8 cellular contexts compared by ENCODE assay signal in genomic region chr18:75211002-75211621, GRCh38. TPM values are rescaled to one million over a fixed set of nuclear protein-coding genes. Genes with fewer than 3 reads are reported as not detected.
DNase-seq lines count a peak whose midpoint lies in the region; ATAC-seq and TF ChIP-seq lines count a peak whose summit lies in the region.

No MANE protein-coding gene starts in this region.

- no peaks in the 10 kb centered on the region for H3K36me3 ChIP-seq in duodenal mucosa (ENCODE audit: control insufficient read depth in 1 of 2, insufficient read depth in 2 of 2, low read length in 2 of 2)

- H3K4me3 ChIP-seq in duodenal mucosa (ENCODE audit: low read depth in 1 of 2, low read length in 2 of 2) = peak overlapping the region; percentile 94 to 96

- peaks cover 50 to 61% of the 10 kb centered on the region in 2 donors for H3K4me1 ChIP-seq in duodenal mucosa (ENCODE audit: control insufficient read depth in 1 of 2, insufficient read depth in 2 of 2, low read length in 2 of 2)

- peak overlapping the region; percentile 96 for H3K4me3 Mint-ChIP-seq in T-helper 1 cell treated with Interleukin-12 subunit alpha and Interleukin-12 subunit beta and Interleukin-4 antibody, amounts not matched to agents 30 μg/mL and 1 μg/mL, for 36 hours
- H3K4me3 Mint-ChIP-seq in natural killer cell = peak overlapping the region; percentile 99

- peaks cover 22% of the 10 kb centered on the region for H3K36me3 Mint-ChIP-seq in T-helper 1 cell treated with Interleukin-12 subunit alpha and Interleukin-12 subunit beta and Interleukin-4 antibody, amounts not matched to agents 30 μg/mL and 1 μg/mL, for 36 hours (ENCODE audit: low read depth)
- peaks cover 7% of the 10 kb centered on the region for H3K36me3 Mint-ChIP-seq in natural killer cell

- H3K27ac Mint-ChIP-seq in T-helper 1 cell treated with Interleukin-12 subunit alpha and Interleukin-12 subunit beta and Interleukin-4 antibody, amounts not matched to agents 30 μg/mL and 1 μg/mL, for 36 hours = peak overlapping the region; percentile 97
- H3K27ac Mint-ChIP-seq in natural killer cell = peak overlapping the region; percentile 98

- peaks cover 23% of the 10 kb centered on the region for H3K27me3 Mint-ChIP-seq in T-helper 1 cell treated with Interleukin-12 subunit alpha and Interleukin-12 subunit beta and Interleukin-4 antibody, amounts not matched to agents 30 μg/mL and 1 μg/mL, for 36 hours (ENCODE audit: low read depth)
- H3K27me3 Mint-ChIP-seq in natural killer cell (ENCODE audit: low read depth in 2 of 2) = peaks cover 0 to 2% of the 10 kb centered on the region in 2 donors

- peak overlapping the region; percentile 96 for H3K27ac ChIP-seq in C4-2B
- H3K27ac ChIP-seq in duodenal mucosa (ENCODE audit: low read depth, low read length) = peak overlapping the region; percentile 64

- peak overlapping the region; percentile 76 to 95 for H3K9ac ChIP-seq in duodenal mucosa (ENCODE audit: low read depth in 1 of 2, low read length in 2 of 2)

- intact Hi-C loops in natural killer cell (cut with micrococcal nuclease) = no loop called here

- DNase-seq in HCEC 1CT (peak; percentile 26), natural killer cell (peak; percentile 29), OCI-M2 (lab: John Stamatoyannopoulos, UW; ENCODE audit: unreplicated experiment) (no peak)

- no peaks in the 10 kb centered on the region for H3K27me3 ChIP-seq in duodenal mucosa (ENCODE audit: control insufficient read depth in 1 of 2, insufficient read depth in 2 of 2, low read length in 2 of 2)

- peak in 2 of 3 donors; percentile 6 to 9 for ATAC-seq in natural killer cell
- no peak for ATAC-seq in GM19463 (IDR thresholded peaks at IDR 0.05; ENCODE audit: unreplicated experiment)
- ATAC-seq in HG02798 (IDR thresholded peaks at IDR 0.05; ENCODE audit: poor library complexity, unreplicated experiment) = no peak

- H3K4me1 Mint-ChIP-seq in T-helper 1 cell treated with Interleukin-12 subunit alpha and Interleukin-12 subunit beta and Interleukin-4 antibody, amounts not matched to agents 30 μg/mL and 1 μg/mL, for 36 hours (ENCODE audit: low read depth) = peaks cover 42% of the 10 kb centered on the region
- H3K4me1 Mint-ChIP-seq in natural killer cell = peaks cover 65 to 69% of the 10 kb centered on the region in 2 donors

- no peaks in the 10 kb centered on the region for H3K9me3 ChIP-seq in duodenal mucosa (ENCODE audit: control insufficient read depth in 1 of 2, low read length in 2 of 2)

- TF ChIP-seq CTCF in C4-2B (conservative IDR thresholded peaks at IDR 0.05) (no peak), natural killer cell (IDR thresholded peaks at IDR 0.05) (no peak)

- no peaks in the 10 kb centered on the region for H3K9me3 Mint-ChIP-seq in T-helper 1 cell treated with Interleukin-12 subunit alpha and Interleukin-12 subunit beta and Interleukin-4 antibody, amounts not matched to agents 30 μg/mL and 1 μg/mL, for 36 hours
- no peaks in the 10 kb centered on the region for H3K9me3 Mint-ChIP-seq in natural killer cell

RNA-seq across cellular contexts. Expression of gene TSHZ1, which starts 0.5 kb away (rescaled TPM):
- total RNA-seq in natural killer cell = 10 to 100 TPM; 44.3 to 51.6 (median 44.8) TPM

RNA-seq across cellular contexts. Expression of gene PTGR3, which starts 2.2 kb away (rescaled TPM):
- 10 to 100 TPM; 27.4 to 29.4 (median 28.5) TPM for total RNA-seq in natural killer cell

Comparison
In these comparisons a context has a peak if more than half of its experiments do, and no peak if none do; other contexts are left out.
1. ATAC-seq: peak in natural killer cell (2 of 3); none in GM19463 (single experiment) and HG02798 (single experiment).